Comparison of ENCODE assay signal across 13 cellular contexts in genomic region chr9:22097712-22098111, GRCh38.
A peak's percentile ranks its signal among the peaks of the same experiment; 100 is the strongest.
DNase-seq lines count a peak whose midpoint lies in the region; ATAC-seq, FAIRE-seq and TF ChIP-seq lines count a peak whose summit lies in the region.
"Had no signal": no experiment of that assay in that cellular context is flagged by ENCODE, and none has a peak within 500 bp of the region (broad histone marks: within the 10 kb centered on the region; RNA-seq: fewer than 3 reads in every experiment).

No MANE protein-coding gene starts in this region.

- peaks cover 36% of the 10 kb centered on the region for H3K4me1 Mint-ChIP-seq in mesothelial cell of epicardium
- peaks cover 5% of the 10 kb centered on the region for H3K4me1 Mint-ChIP-seq in stimulated activated memory B cell treated with anti-CD40 and anti-IgM and Interleukin-4, amounts not matched to agents 10 μg/mL and 1 μg/mL and 100 μg/mL, for 72 hours
- H3K4me1 Mint-ChIP-seq: neural progenitor cell had no signal

- CTCF ChIA-PET in AG04449 (lab: Yijun Ruan, JAX) = interaction anchor here (0.6 to 0.7 kb wide), 2 partner anchors 22 to 89 kb away, joined by 3 read pairs; partner anchors contain the start of gene CDKN2B

- no peak overlapping the region for H3K27ac ChIP-seq in upper lobe of right lung
- H3K27ac ChIP-seq: C4-2B, neural progenitor cell, SJCRH30 had no signal

- no peaks in the 10 kb centered on the region for H3K27me3 Mint-ChIP-seq in mesothelial cell of epicardium (ENCODE audit: low read depth)
- H3K27me3 Mint-ChIP-seq in stimulated activated memory B cell treated with anti-CD40 and anti-IgM and Interleukin-4, amounts not matched to agents 10 μg/mL and 1 μg/mL and 100 μg/mL, for 72 hours = no peaks in the 10 kb centered on the region

- H3K9me3 Mint-ChIP-seq in mesothelial cell of epicardium = peaks cover 14% of the 10 kb centered on the region
- no peaks in the 10 kb centered on the region for H3K9me3 Mint-ChIP-seq in stimulated activated memory B cell treated with anti-CD40 and anti-IgM and Interleukin-4, amounts not matched to agents 10 μg/mL and 1 μg/mL and 100 μg/mL, for 72 hours

- H3K4me3 ChIP-seq in AG04449 (ENCODE audit: low read depth, low read length) (no peak overlapping the region), bronchial epithelial cell (ENCODE audit: low read depth, low read length) (no peak overlapping the region), upper lobe of right lung (no peak overlapping the region)
- H3K4me3 ChIP-seq: neural progenitor cell, SJCRH30 had no signal

- peaks cover 12% of the 10 kb centered on the region for H3K36me3 Mint-ChIP-seq in mesothelial cell of epicardium
- H3K36me3 Mint-ChIP-seq in stimulated activated memory B cell treated with anti-CD40 and anti-IgM and Interleukin-4, amounts not matched to agents 10 μg/mL and 1 μg/mL and 100 μg/mL, for 72 hours = no peaks in the 10 kb centered on the region
- H3K36me3 Mint-ChIP-seq: neural progenitor cell had no signal

- H3K4me3 Mint-ChIP-seq in mesothelial cell of epicardium = no peak overlapping the region
- no peak overlapping the region for H3K4me3 Mint-ChIP-seq in stimulated activated memory B cell treated with anti-CD40 and anti-IgM and Interleukin-4, amounts not matched to agents 10 μg/mL and 1 μg/mL and 100 μg/mL, for 72 hours
- H3K4me3 Mint-ChIP-seq: neural progenitor cell had no signal

- no peak for TF ChIP-seq CTCF in AG04449 (IDR thresholded peaks at IDR 0.05; ENCODE audit: insufficient read depth, low read length, missing control alignments)
- TF ChIP-seq CTCF in bronchial epithelial cell (IDR thresholded peaks at IDR 0.05; ENCODE audit: insufficient read depth, low read length, severe bottlenecking) = no peak
- TF ChIP-seq CTCF in mesothelial cell of epicardium (IDR thresholded peaks at IDR 0.05; ENCODE audit: unreplicated experiment) = no peak
- TF ChIP-seq CTCF in upper lobe of right lung (IDR thresholded peaks at IDR 0.05) = no peak

- no peak for FAIRE-seq in bronchial epithelial cell (lab: Jason Lieb, UNC)

- no peaks in the 10 kb centered on the region for H3K36me3 ChIP-seq in bronchial epithelial cell (ENCODE audit: control insufficient read depth, insufficient read depth, low read length)
- H3K36me3 ChIP-seq in upper lobe of right lung = no peaks in the 10 kb centered on the region
- H3K36me3 ChIP-seq: neural progenitor cell, SJCRH30 had no signal

- peak; percentile 75 for DNase-seq in AG04449 (ENCODE audit: low read depth, low spot score)
- DNase-seq in LoVo (ENCODE audit: low spot score) = peak; percentile 44
- DNase-seq in bronchial epithelial cell (ENCODE audit: low read depth) = peak; percentile 84
- DNase-seq in mesothelial cell of epicardium (ENCODE audit: low spot score in 2 of 2, unreplicated experiment in 2 of 2) = no peak
- DNase-seq in upper lobe of right lung = no peak
- no peak for DNase-seq in DMS114 treated with DMSO at 0.1 percent for 48 hours (lab: John Stamatoyannopoulos, UW; ENCODE audit: unreplicated experiment)
- no peak for DNase-seq in foreskin melanocyte
- DNase-seq: activated CD8-positive, alpha-beta memory T cell treated with anti-CD3 and anti-CD28 coated beads for 24 hours; cortex of kidney; SJCRH30 had no signal

- intact Hi-C loops in upper lobe of right lung (cut with DNase I) = no loop called here

- peak overlapping the region; percentile 83 for H3K27ac Mint-ChIP-seq in mesothelial cell of epicardium
- no peak overlapping the region for H3K27ac Mint-ChIP-seq in stimulated activated memory B cell treated with anti-CD40 and anti-IgM and Interleukin-4, amounts not matched to agents 10 μg/mL and 1 μg/mL and 100 μg/mL, for 72 hours
- H3K27ac Mint-ChIP-seq: neural progenitor cell had no signal

- ATAC-seq in upper lobe of right lung = no peak
- no peak for ATAC-seq in stimulated activated memory B cell treated with anti-CD40 and anti-IgM and Interleukin-4, amounts not matched to agents 10 μg/mL and 1 μg/mL and 100 μg/mL, for 72 hours

- H3K4me1 ChIP-seq in upper lobe of right lung = no peaks in the 10 kb centered on the region
- H3K4me1 ChIP-seq: neural progenitor cell had no signal

- POLR2A ChIA-PET in AG04449 (lab: Yijun Ruan, JAX) = no interaction called here

- no peaks in the 10 kb centered on the region for H3K9me3 ChIP-seq in upper lobe of right lung
- H3K9me3 ChIP-seq: SJCRH30 had no signal

- H3K27me3 ChIP-seq in bronchial epithelial cell (ENCODE audit: control insufficient read depth, insufficient read depth, low read length) (no peaks in the 10 kb centered on the region), upper lobe of right lung (no peaks in the 10 kb centered on the region)
- H3K27me3 ChIP-seq: neural progenitor cell, SJCRH30 had no signal

Comparison
In these comparisons a context has a peak if more than half of its experiments do, and no peak if none do; other contexts are left out.
1. DNase-seq: peak in AG04449 (single experiment), LoVo (single experiment) and bronchial epithelial cell (single experiment); none in mesothelial cell of epicardium (0 of 2), upper lobe of right lung (single experiment), DMS114 treated with DMSO at 0.1 percent for 48 hours (single experiment) and foreskin melanocyte (single experiment).